Comparison of ENCODE assay signal across 16 cellular contexts in genomic region chr18:22108674-22109073, GRCh38.
DNase-seq lines count a peak whose midpoint lies in the region; ATAC-seq and TF ChIP-seq lines count a peak whose summit lies in the region.
"Had no signal": no experiment of that assay in that cellular context is flagged by ENCODE, and none has a peak within 500 bp of the region (broad histone marks: within the 10 kb centered on the region; RNA-seq: fewer than 3 reads in every experiment).

No MANE protein-coding gene starts in this region.

- no peak overlapping the region for H3K27ac ChIP-seq in OCI-LY3 (ENCODE audit: low read length)
- no peak overlapping the region for H3K27ac ChIP-seq in neuronal stem cell (replicated peaks; ENCODE audit: low read length)
- H3K27ac ChIP-seq in psoas muscle = no peak overlapping the region
- H3K27ac ChIP-seq: dorsolateral prefrontal cortex, skin epidermis, suprapubic skin had no signal

- H3K9me3 Mint-ChIP-seq in activated T-cell treated with anti-CD3 and anti-CD28 coated beads, Interleukin-2, amount 50 U/mL, for 4 hours = no peaks in the 10 kb centered on the region
- no peaks in the 10 kb centered on the region for H3K9me3 Mint-ChIP-seq in endothelial cell (ENCODE audit: unreplicated experiment)

- H4K91ac ChIP-seq in neuronal stem cell (ENCODE audit: low read depth, low read length, poor library complexity) = no peak overlapping the region

- ATAC-seq in activated T-cell treated with anti-CD3 and anti-CD28 coated beads, Interleukin-2, amount 50 U/mL, for 4 hours = no peak
- ATAC-seq in psoas muscle (no peak), GM21515 (IDR thresholded peaks at IDR 0.05; ENCODE audit: unreplicated experiment) (no peak)

- H3K9me3 ChIP-seq in OCI-LY3 (ENCODE audit: insufficient read depth, low read length) = no peaks in the 10 kb centered on the region
- H3K9me3 ChIP-seq in neuronal stem cell (replicated peaks in 1 of 2; ENCODE audit: control insufficient read depth in 2 of 2, insufficient read depth in 1 of 2, low read depth in 1 of 2, low read length in 2 of 2) = no peaks in the 10 kb centered on the region
- H3K9me3 ChIP-seq in psoas muscle = no peaks in the 10 kb centered on the region
- H3K9me3 ChIP-seq: suprapubic skin had no signal

- no peak overlapping the region for H4K8ac ChIP-seq in neuronal stem cell (ENCODE audit: low read depth, low read length)

- H3K4ac ChIP-seq in neuronal stem cell (ENCODE audit: low read length) = no peak overlapping the region

- H3K79me2 ChIP-seq in OCI-LY3 (ENCODE audit: low read length) = no peaks in the 10 kb centered on the region

- no peak overlapping the region for H2BK5ac ChIP-seq in neuronal stem cell (ENCODE audit: low read length)

- no peak overlapping the region for H2BK12ac ChIP-seq in neuronal stem cell (ENCODE audit: low read length)

- H3K9ac ChIP-seq in OCI-LY3 (ENCODE audit: low read length) (no peak overlapping the region), neuronal stem cell (ENCODE audit: low read depth, low read length, poor library complexity) (no peak overlapping the region)

- peaks cover 15% of the 10 kb centered on the region for H3K4me1 ChIP-seq in OCI-LY3 (ENCODE audit: low read length)
- H3K4me1 ChIP-seq in neuronal stem cell (ENCODE audit: control insufficient read depth in 2 of 2, insufficient read depth in 1 of 2, low read depth in 1 of 2, low read length in 2 of 2) = peaks cover 0 to 4% of the 10 kb centered on the region in 2 donors
- no peaks in the 10 kb centered on the region for H3K4me1 ChIP-seq in psoas muscle
- H3K4me1 ChIP-seq: suprapubic skin had no signal

- WGBS in neuronal stem cell (ENCODE audit: extremely low coverage in 2 of 2, insufficient read length in 2 of 2, insufficient replicate concordance in 1 of 2), 2 donors = no CpG with 5 or more reads among the region's 2 CpGs
- 68 to 69% (median 69%) methylated on average over 2 of the region's 2 CpGs for WGBS in psoas muscle, 3 donors

- H3K36me3 ChIP-seq in H7 (replicated peaks; ENCODE audit: control insufficient read depth, insufficient read depth, low read length) = no peaks in the 10 kb centered on the region
- H3K36me3 ChIP-seq in OCI-LY3 (replicated peaks; ENCODE audit: low read depth, low read length) = no peaks in the 10 kb centered on the region
- no peaks in the 10 kb centered on the region for H3K36me3 ChIP-seq in neuronal stem cell (replicated peaks in 1 of 2; ENCODE audit: control insufficient read depth in 2 of 2, insufficient read depth in 2 of 2, low read length in 2 of 2)
- no peaks in the 10 kb centered on the region for H3K36me3 ChIP-seq in psoas muscle (ENCODE audit: insufficient read depth in 1 of 2, low read depth in 1 of 2)
- H3K36me3 ChIP-seq: suprapubic skin had no signal

- no peak overlapping the region for H3K4me2 ChIP-seq in OCI-LY3 (ENCODE audit: low read length)
- H3K4me2 ChIP-seq in neuronal stem cell (ENCODE audit: insufficient read depth, low read length, poor library complexity, severe bottlenecking) = no peak overlapping the region

- peaks cover 6% of the 10 kb centered on the region; the same call in 1 of the 2 replicates for H3K27me3 ChIP-seq in H7 (ENCODE audit: control insufficient read depth, insufficient read depth, low read length)
- no peaks in the 10 kb centered on the region for H3K27me3 ChIP-seq in OCI-LY3 (ENCODE audit: low read depth, low read length)
- H3K27me3 ChIP-seq in neuronal stem cell (ENCODE audit: control insufficient read depth in 3 of 3, insufficient read depth in 3 of 3, low read depth in 1 of 3, low read length in 3 of 3) = no peaks in the 10 kb centered on the region
- H3K27me3 ChIP-seq in psoas muscle (ENCODE audit: insufficient read depth in 3 of 3, low read length in 2 of 3) = no peaks in the 10 kb centered on the region

- H3K4me3 ChIP-seq in H7 (ENCODE audit: insufficient read depth, low read depth, low read length) = no peak overlapping the region
- no peak overlapping the region for H3K4me3 ChIP-seq in OCI-LY3 (ENCODE audit: low read length)
- H3K4me3 ChIP-seq in epithelial cell of proximal tubule (ENCODE audit: low read depth, low read length) = no peak overlapping the region
- no peak overlapping the region for H3K4me3 ChIP-seq in neuronal stem cell (ENCODE audit: low read length in 2 of 2)
- no peak overlapping the region for H3K4me3 ChIP-seq in psoas muscle
- H3K4me3 ChIP-seq: dorsolateral prefrontal cortex, skin epidermis, suprapubic skin had no signal

- no peaks in the 10 kb centered on the region for H3K4me1 Mint-ChIP-seq in activated T-cell treated with anti-CD3 and anti-CD28 coated beads, Interleukin-2, amount 50 U/mL, for 4 hours (ENCODE audit: low read depth)
- peaks cover 4% of the 10 kb centered on the region for H3K4me1 Mint-ChIP-seq in endothelial cell (ENCODE audit: unreplicated experiment)

- H3K18ac ChIP-seq in neuronal stem cell (ENCODE audit: low read length) = no peak overlapping the region

- H2AFZ ChIP-seq in OCI-LY3 (ENCODE audit: low read depth, low read length) (no peak overlapping the region), neuronal stem cell (ENCODE audit: low read length) (no peak overlapping the region)

- H3K27ac Mint-ChIP-seq in endothelial cell (ENCODE audit: unreplicated experiment) = no peak overlapping the region

- peak overlapping the region; percentile 56 for H2AK5ac ChIP-seq in neuronal stem cell (ENCODE audit: low read depth, low read length)

- TF ChIP-seq CTCF in OCI-LY3 (IDR thresholded peaks at IDR 0.05; ENCODE audit: low read depth, low read length) (peak; percentile 22; the same call in 1 of the 2 replicates), epithelial cell of proximal tubule (conservative IDR thresholded peaks at IDR 0.05; ENCODE audit: low read depth, low read length) (peak; percentile 35), psoas muscle (IDR thresholded peaks at IDR 0.05) (no peak), endothelial cell (IDR thresholded peaks at IDR 0.05; ENCODE audit: unreplicated experiment) (no peak)

- no peaks in the 10 kb centered on the region for H3K36me3 Mint-ChIP-seq in activated T-cell treated with anti-CD3 and anti-CD28 coated beads, Interleukin-2, amount 50 U/mL, for 4 hours (ENCODE audit: insufficient read depth)
- no peaks in the 10 kb centered on the region for H3K36me3 Mint-ChIP-seq in endothelial cell (ENCODE audit: low read depth, unreplicated experiment)

- no peak overlapping the region for H3K4me3 Mint-ChIP-seq in activated T-cell treated with anti-CD3 and anti-CD28 coated beads, Interleukin-2, amount 50 U/mL, for 4 hours
- H3K4me3 Mint-ChIP-seq in endothelial cell (ENCODE audit: unreplicated experiment) = no peak overlapping the region

- H3K14ac ChIP-seq in neuronal stem cell (ENCODE audit: low read length) = no peak overlapping the region

- peaks cover 2% of the 10 kb centered on the region for H3K27me3 Mint-ChIP-seq in activated T-cell treated with anti-CD3 and anti-CD28 coated beads, Interleukin-2, amount 50 U/mL, for 4 hours (ENCODE audit: low read depth)
- H3K27me3 Mint-ChIP-seq in endothelial cell (ENCODE audit: unreplicated experiment) = no peaks in the 10 kb centered on the region

- H2BK120ac ChIP-seq in neuronal stem cell (ENCODE audit: low read depth, low read length) = no peak overlapping the region

- DNase-seq in H7 = peak; percentile 49
- DNase-seq in epithelial cell of proximal tubule (ENCODE audit: low read depth) = no peak
- no peak for DNase-seq in neuronal stem cell (ENCODE audit: low spot score)
- DNase-seq in activated T-cell treated with anti-CD3 and anti-CD28 coated beads, Interleukin-2, amount 50 U/mL, for 4 hours = no peak
- no peak for DNase-seq in psoas muscle
- no peak for DNase-seq in endothelial cell (ENCODE audit: low spot score)
- DNase-seq: activated CD4-positive, CD25-positive, alpha-beta regulatory T cell; dorsolateral prefrontal cortex; GF-D8; glutamatergic neuron; KG1; NCI-H2029 treated with DMSO at 0.1 percent for 48 hours had no signal

- H2BK15ac ChIP-seq in neuronal stem cell (ENCODE audit: low read length) = no peak overlapping the region

- intact Hi-C loops in psoas muscle (cut with DNase I) = no loop called here

- H4K20me1 ChIP-seq in OCI-LY3 (ENCODE audit: insufficient read depth, low read length) = no peaks in the 10 kb centered on the region

- no peaks in the 10 kb centered on the region for H3K79me1 ChIP-seq in neuronal stem cell (ENCODE audit: low read depth, low read length)

- H3K23ac ChIP-seq in neuronal stem cell (ENCODE audit: low read depth, low read length, poor library complexity) = no peak overlapping the region

Comparison
In these comparisons a context has a peak if more than half of its experiments do, and no peak if none do; other contexts are left out.
1. CTCF ChIP-seq: peak in OCI-LY3 (single experiment) and epithelial cell of proximal tubule (single experiment); none in psoas muscle (single experiment) and endothelial cell (single experiment).